Comparison of ENCODE assay signal across 8 cellular contexts in the genomic region with DNA sequence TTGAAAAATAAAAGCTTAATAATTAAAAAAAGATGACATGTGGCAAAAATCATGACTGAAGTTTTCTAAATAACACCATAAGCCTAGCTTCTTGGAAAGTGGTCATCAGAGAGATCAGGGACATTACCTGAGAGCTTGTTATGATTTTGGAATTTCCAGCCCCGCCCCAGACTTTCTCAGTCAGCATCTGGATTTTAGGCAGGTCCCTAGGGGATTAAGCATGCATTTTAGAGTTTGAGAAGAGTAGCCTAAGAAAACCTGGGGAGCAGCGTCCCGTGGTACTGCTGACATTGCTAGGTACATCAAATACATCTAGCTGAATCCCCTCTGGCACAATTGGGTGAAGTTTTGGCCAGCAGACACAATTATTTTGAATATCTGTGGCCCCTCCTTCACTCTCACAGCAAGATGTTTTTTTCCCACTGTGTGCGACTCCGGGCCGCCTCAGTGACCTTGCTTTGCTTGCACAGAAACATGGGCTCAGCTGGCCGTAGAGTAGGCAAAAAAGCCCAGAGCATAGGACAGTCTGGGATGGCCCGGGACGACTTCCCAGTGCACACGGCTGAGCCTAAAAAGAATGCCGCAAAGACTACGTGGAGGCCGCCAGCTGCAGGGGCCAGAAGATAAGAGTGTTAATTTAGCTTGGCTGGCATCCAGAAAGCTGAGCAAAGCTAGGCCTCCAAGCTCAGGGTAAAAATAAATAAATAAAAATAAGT. TPM values are rescaled to one million over a fixed set of nuclear protein-coding genes. Genes with fewer than 3 reads are reported as not detected.
A peak's percentile ranks its signal among the peaks of the same experiment; 100 is the strongest.
DNase-seq lines count a peak whose midpoint lies in the region; FAIRE-seq and TF ChIP-seq lines count a peak whose summit lies in the region.

No MANE protein-coding gene starts in this region.

- H3K27me3 ChIP-seq in BE2C = no peaks in the 10 kb centered on the region

- no peaks in the 10 kb centered on the region for H3K36me3 ChIP-seq in BE2C

- H3K4me3 ChIP-seq in BE2C (ENCODE audit: low read depth, low read length) = peak overlapping the region; percentile 31

- FAIRE-seq in HTR-8/SVneo (lab: Jason Lieb, UNC) = no peak

- DNase-seq in BE2C (peak; percentile 68), NCI-H146 treated with DMSO at 0.1 percent for 48 hours (lab: John Stamatoyannopoulos, UW; ENCODE audit: unreplicated experiment) (peak; percentile 30), brain pericyte (ENCODE audit: low read depth, low spot score) (peak; percentile 41), mucosa of gallbladder (ENCODE audit: low spot score) (peak; percentile 40), osteocyte (ENCODE audit: extremely low spot score, unreplicated experiment) (no peak), HTR-8/SVneo (ENCODE audit: insufficient read length, low spot score) (no peak)
- no peak for DNase-seq in NK-92 treated with Interleukin-12 subunit alpha and Interleukin-12 subunit beta, amount 100 ng/mL, for 24 hours (lab: John Stamatoyannopoulos, UW)
- DNase-seq in activated naive CD4-positive, alpha-beta T cell treated with anti-CD3 and anti-CD28 coated beads, Interleukin-2, amount 50 U/mL, for 16 hours = no peak

- H3K4me3 Mint-ChIP-seq in osteocyte (ENCODE audit: unreplicated experiment) = no peak overlapping the region

- H3K4me1 ChIP-seq in BE2C = peaks cover 11% of the 10 kb centered on the region

- no peak overlapping the region for H3K27ac Mint-ChIP-seq in osteocyte (ENCODE audit: unreplicated experiment)

- H3K27me3 Mint-ChIP-seq in osteocyte (ENCODE audit: unreplicated experiment) = no peaks in the 10 kb centered on the region

- no peaks in the 10 kb centered on the region for H3K9me3 ChIP-seq in BE2C

- H3K4me1 Mint-ChIP-seq in osteocyte (ENCODE audit: unreplicated experiment) = peaks cover 37% of the 10 kb centered on the region

- no peaks in the 10 kb centered on the region for H3K9me3 Mint-ChIP-seq in osteocyte (ENCODE audit: unreplicated experiment)

- H3K36me3 Mint-ChIP-seq in osteocyte (ENCODE audit: unreplicated experiment) = no peaks in the 10 kb centered on the region

- TF ChIP-seq CTCF in BE2C (IDR thresholded peaks at IDR 0.05; ENCODE audit: low read depth, low read length) (no peak), osteocyte (IDR thresholded peaks at IDR 0.05) (no peak)

RNA-seq across cellular contexts. Expression of a gene that starts 58.6 kb away (rescaled TPM):
- 22.5 TPM for polyA plus RNA-seq in BE2C (2012; ENCODE audit: insufficient read depth, insufficient read length, low read depth)
- 50.6 TPM for total RNA-seq in mucosa of gallbladder
- total RNA-seq in osteocyte = 97.8 and 123 TPM in 2 replicates

Comparison
In these comparisons a context has a peak if more than half of its experiments do, and no peak if none do; other contexts are left out.
1. DNase-seq: peak in BE2C (single experiment), NCI-H146 treated with DMSO at 0.1 percent for 48 hours (single experiment), brain pericyte (single experiment) and mucosa of gallbladder (single experiment); none in NK-92 treated with Interleukin-12 subunit alpha and Interleukin-12 subunit beta, amount 100 ng/mL, for 24 hours (single experiment), osteocyte (single experiment), activated naive CD4-positive, alpha-beta T cell treated with anti-CD3 and anti-CD28 coated beads, Interleukin-2, amount 50 U/mL, for 16 hours (single experiment) and HTR-8/SVneo (single experiment).